In the genomic region with DNA sequence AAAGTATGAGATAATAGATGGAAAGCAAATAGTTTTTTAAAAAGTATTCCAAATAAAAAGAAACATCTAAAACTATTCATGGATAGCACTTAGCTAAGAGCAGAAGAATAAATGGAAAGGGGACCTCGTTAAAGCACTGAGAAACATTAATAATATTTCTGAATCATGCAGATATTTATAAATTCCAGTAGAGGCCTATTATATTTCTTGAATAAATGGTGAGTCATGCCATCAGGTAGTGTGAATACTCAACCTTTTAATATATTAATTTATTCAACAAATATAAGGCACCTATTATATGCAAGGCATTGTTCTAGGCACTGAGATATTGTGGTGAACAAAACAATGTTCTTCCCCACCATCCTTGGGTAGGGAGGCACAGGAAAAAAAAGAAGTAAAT, we compare ENCODE assay signal across 30 cellular contexts.
"Had no signal": no experiment of that assay in that cellular context is flagged by ENCODE, and none has a peak within 500 bp of the region (broad histone marks: within the 10 kb centered on the region; RNA-seq: fewer than 3 reads in every experiment).

No MANE protein-coding gene starts in this region.

- ATAC-seq: activated CD4-positive, alpha-beta T cell treated with anti-CD3 and anti-CD28 coated beads for 36 hours; activated CD8-positive, alpha-beta memory T cell treated with anti-CD3 and anti-CD28 coated beads, Interleukin-2, amount 10 ng/mL, durations not matched to agents 7 days and 5 days; activated CD8-positive, alpha-beta T cell treated with anti-CD3 and anti-CD28 coated beads, Interleukin-2, amount 10 ng/mL, durations not matched to agents 7 days and 5 days; activated naive CD8-positive, alpha-beta T cell treated with anti-CD3 and anti-CD28 coated beads, Interleukin-2, amount 50 U/mL, for 24 hours; body of pancreas; foreskin keratinocyte; gastrocnemius medialis; T-helper 17 cell had no signal

- H3K36me3 ChIP-seq: adrenal gland, cardiac muscle cell, gastrocnemius medialis had no signal

- H3K27ac ChIP-seq: body of pancreas, cardiac muscle cell, foreskin keratinocyte had no signal

- H3K27me3 ChIP-seq: adrenal gland, body of pancreas, cardiac muscle cell, dorsolateral prefrontal cortex, esophagus muscularis mucosa, foreskin keratinocyte, gastrocnemius medialis had no signal

- H3K9me3 ChIP-seq: adrenal gland, body of pancreas, esophagus muscularis mucosa, gastrocnemius medialis had no signal

- DNase-seq: activated CD4-positive, alpha-beta memory T cell treated with anti-CD3 and anti-CD28 coated beads for 36 hours; activated CD4-positive, alpha-beta T cell treated with anti-CD3 and anti-CD28 coated beads for 36 hours; activated CD4-positive, CD25-positive, alpha-beta regulatory T cell; activated CD4-positive, CD25-positive, alpha-beta regulatory T cell treated with anti-CD3 and anti-CD28 coated beads, Interleukin-2, amount 50 U/mL, for 72 hours; activated CD8-positive, alpha-beta memory T cell treated with anti-CD3 and anti-CD28 coated beads, Interleukin-2, amount 10 ng/mL, durations not matched to agents 7 days and 5 days; activated CD8-positive, alpha-beta memory T cell treated with anti-CD3 and anti-CD28 coated beads, Interleukin-2, amount 50 U/mL, for 4 hours; activated CD8-positive, alpha-beta T cell treated with anti-CD3 and anti-CD28 coated beads, Interleukin-2, amount 10 ng/mL, durations not matched to agents 7 days and 5 days; activated effector memory CD4-positive, alpha-beta T cell treated with anti-CD3 and anti-CD28 coated beads, Interleukin-2, amount 50 U/mL, for 16 hours; activated naive CD4-positive, alpha-beta T cell treated with anti-CD3 and anti-CD28 coated beads for 36 hours; activated naive CD8-positive, alpha-beta T cell treated with anti-CD3 and anti-CD28 coated beads for 36 hours; activated naive CD8-positive, alpha-beta T cell treated with anti-CD3 and anti-CD28 coated beads, Interleukin-2, amount 50 U/mL, for 24 hours; activated T-cell treated with anti-CD3 and anti-CD28 coated beads, Interleukin-2, amount 50 U/mL, for 1 hour; activated T-cell treated with anti-CD3 and anti-CD28 coated beads, Interleukin-2, amount 50 U/mL, for 48 hours; adrenal gland; amygdala; aorta; body of pancreas; central memory CD4-positive, alpha-beta T cell; cerebellar nuclear complex; dorsolateral prefrontal cortex; effector memory CD4-positive, alpha-beta T cell; endodermal cell; foreskin keratinocyte; gastrocnemius medialis; glutamatergic neuron; T-helper 1 cell; T-helper 17 cell had no signal

- H3K4me1 ChIP-seq: body of pancreas, foreskin keratinocyte had no signal

- H3K4me3 ChIP-seq: adrenal gland, body of pancreas, cardiac muscle cell, coronary artery, dorsolateral prefrontal cortex, esophagus muscularis mucosa, gastrocnemius medialis had no signal
